In the genomic region with DNA sequence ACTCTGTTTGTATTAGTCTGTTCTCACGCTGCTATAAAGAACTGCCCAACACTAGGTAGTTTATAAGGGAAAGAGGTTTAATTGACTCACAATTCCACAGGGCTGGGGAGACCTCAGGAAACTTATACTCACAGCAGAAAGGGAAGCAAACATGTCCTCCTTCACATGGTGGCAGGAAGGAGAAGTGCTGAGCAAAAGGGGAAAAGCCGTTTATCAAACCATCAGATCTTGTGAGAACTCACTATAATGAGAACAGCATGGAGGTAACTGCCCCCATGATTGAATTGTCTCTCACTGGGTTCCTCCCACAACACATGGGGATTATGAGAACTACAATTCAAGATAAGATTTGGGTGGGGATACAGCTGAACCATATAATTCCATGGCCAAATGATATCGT, we compare ENCODE assay signal across 15 cellular contexts. TPM values are rescaled to one million over a fixed set of nuclear protein-coding genes. Genes with fewer than 3 reads are reported as not detected.
DNase-seq lines count a peak whose midpoint lies in the region; ATAC-seq lines count a peak whose summit lies in the region.
"Had no signal": no experiment of that assay in that cellular context is flagged by ENCODE, and none has a peak within 500 bp of the region (broad histone marks: within the 10 kb centered on the region; RNA-seq: fewer than 3 reads in every experiment).

No MANE protein-coding gene starts in this region.

- peaks cover 85% of the 10 kb centered on the region for H3K36me3 Mint-ChIP-seq in activated naive CD8-positive, alpha-beta T cell treated with anti-CD3 and anti-CD28 coated beads for 36 hours

- H3K36me3 ChIP-seq in aorta (ENCODE audit: control insufficient read depth in 1 of 2, insufficient read depth in 2 of 2, low read length in 1 of 2), result no peaks in the 10 kb centered on the region

- no peak overlapping the region for H3K4me3 Mint-ChIP-seq in activated naive CD8-positive, alpha-beta T cell treated with anti-CD3 and anti-CD28 coated beads for 36 hours

- peak overlapping the region; percentile 64 to 75 for H3K27ac ChIP-seq in aorta (ENCODE audit: low read depth in 1 of 2, low read length in 2 of 2)
- H3K27ac ChIP-seq: BLaER1 treated with 17β-estradiol and CSF1 and Interleukin-3, amounts not matched to agents 10 nM and 100 nM had no signal

- no peaks in the 10 kb centered on the region for H3K27me3 ChIP-seq in aorta (ENCODE audit: control insufficient read depth in 1 of 2, insufficient read depth in 2 of 2, low read length in 1 of 2)
- H3K27me3 ChIP-seq: BLaER1 treated with 17β-estradiol and CSF1 and Interleukin-3, amounts not matched to agents 10 nM and 100 nM had no signal

- H3K4me1 ChIP-seq in aorta (ENCODE audit: control insufficient read depth in 1 of 2, insufficient read depth in 2 of 2, low read length in 2 of 2), result peaks cover 5 to 14% of the 10 kb centered on the region in 2 donors

- intact Hi-C loops in left colon (cut with DNase I, micrococcal nuclease) (no loop called here), aorta (cut with DNase I) (no loop called here)

- H3K4me1 Mint-ChIP-seq in activated naive CD8-positive, alpha-beta T cell treated with anti-CD3 and anti-CD28 coated beads for 36 hours, result peaks cover 21% of the 10 kb centered on the region

- H3K27ac Mint-ChIP-seq in activated naive CD8-positive, alpha-beta T cell treated with anti-CD3 and anti-CD28 coated beads for 36 hours, result peak overlapping the region; percentile 34

- H3K4me3 ChIP-seq in aorta (ENCODE audit: low read length in 2 of 2), result no peak overlapping the region

- H3K9me3 ChIP-seq in aorta (ENCODE audit: control insufficient read depth, low read length), result no peaks in the 10 kb centered on the region

- WGBS in aorta, 2 donors, result 37 to 51% methylated on average over 3 of the region's 3 CpGs

- ATAC-seq in left colon, result peak; percentile 72
- ATAC-seq in aorta (ENCODE audit: low FRiP score), result no peak
- ATAC-seq in GM21367 (IDR thresholded peaks at IDR 0.05; ENCODE audit: unreplicated experiment), result no peak
- no peak for ATAC-seq in GM19351 (IDR thresholded peaks at IDR 0.05; ENCODE audit: unreplicated experiment)

- no peaks in the 10 kb centered on the region for H3K27me3 Mint-ChIP-seq in activated naive CD8-positive, alpha-beta T cell treated with anti-CD3 and anti-CD28 coated beads for 36 hours

- in situ Hi-C loops in KBM-7 (cut with MboI; ENCODE audit: low pct_unique_long_range_greater_than_20kb, low sequenced_read_pairs), result no loop called here

- peak; percentile 76 for DNase-seq in KBM-7
- DNase-seq in activated naive CD8-positive, alpha-beta T cell treated with anti-CD3 and anti-CD28 coated beads for 36 hours, result no peak
- no peak for DNase-seq in left colon
- DNase-seq in aorta, result no peak
- no peak for DNase-seq in SIG-M5 (lab: John Stamatoyannopoulos, UW)
- DNase-seq: H7, MM.1S, NCI-H1105, NCI-H1694 treated with DMSO at 0.1 percent for 48 hours, NCI-H446 treated with DMSO at 0.1 percent for 48 hours, NCI-H82, SHP77 treated with DMSO at 0.1 percent for 48 hours had no signal

- peaks cover 41% of the 10 kb centered on the region for H3K9me3 Mint-ChIP-seq in activated naive CD8-positive, alpha-beta T cell treated with anti-CD3 and anti-CD28 coated beads for 36 hours

RNA-seq across cellular contexts. Expression of a gene that starts 30.9 kb away (rescaled TPM):
- total RNA-seq in activated naive CD8-positive, alpha-beta T cell treated with anti-CD3 and anti-CD28 coated beads for 36 hours, result 10 to 100 TPM; 57.0 to 61.9 TPM
- 10 to 100 TPM; 18.3 to 23.3 TPM for total RNA-seq in left colon
- 10 to 100 TPM; 56.5 to 61.9 TPM for total RNA-seq in aorta
- polyA plus RNA-seq in aorta, result 10 to 100 TPM in 1 of 2 donors, 1 to 10 TPM in 1; 2.9 to 30.8 TPM
